Comparison of ENCODE assay signal across 8 cellular contexts in genomic region chr2:196131384-196131861, GRCh38. TPM values are rescaled to one million over a fixed set of nuclear protein-coding genes. Genes with fewer than 3 reads are reported as not detected.
A peak's percentile ranks its signal among the peaks of the same experiment; 100 is the strongest.
DNase-seq lines count a peak whose midpoint lies in the region; ATAC-seq and TF ChIP-seq lines count a peak whose summit lies in the region.

No MANE protein-coding gene starts in this region.

- H3K27ac Mint-ChIP-seq in activated T-helper 2 cell treated with anti-CD3 and anti-CD28 coated beads, Interferon-gamma antibody, Interleukin-2, Interleukin-4, amounts not matched to agents 10 μg/mL and 5 μg/mL and 100 μg/mL, durations not matched to agents 14 hours and 24 hours and 36 hours = no peak overlapping the region
- H3K27ac Mint-ChIP-seq in immature natural killer cell = peak overlapping the region in 5 of 6 donors; percentile 71 to 87 (median 80)

- ATAC-seq in HG02938 (IDR thresholded peaks at IDR 0.05; ENCODE audit: unreplicated experiment) = no peak

- peaks cover 70 to 100% (median 94%) of the 10 kb centered on the region in 11 experiments for H3K9me3 ChIP-seq in BLaER1 treated with 17β-estradiol and CSF1 and Interleukin-3, amounts not matched to agents 10 nM and 100 nM (replicated peaks in 1 of 11)

- H3K27ac ChIP-seq in BLaER1 treated with 17β-estradiol and CSF1 and Interleukin-3, amounts not matched to agents 10 nM and 100 nM = peak overlapping the region in 6 of 11 experiments; percentile 7 to 45 (median 38); a peak in 10 of 22 replicates

- H3K4me1 Mint-ChIP-seq in activated T-helper 2 cell treated with anti-CD3 and anti-CD28 coated beads, Interferon-gamma antibody, Interleukin-2, Interleukin-4, amounts not matched to agents 10 μg/mL and 5 μg/mL and 100 μg/mL, durations not matched to agents 14 hours and 24 hours and 36 hours (ENCODE audit: low read depth) = peaks cover 2% of the 10 kb centered on the region
- peaks cover 13 to 41% of the 10 kb centered on the region in 2 donors for H3K4me1 Mint-ChIP-seq in immature natural killer cell

- peak; percentile 8 for TF ChIP-seq CTCF in GM20000 (IDR thresholded peaks at IDR 0.05; ENCODE audit: extremely low read depth, missing control alignments)

- peaks cover 72% of the 10 kb centered on the region for H3K9me3 Mint-ChIP-seq in activated T-helper 2 cell treated with anti-CD3 and anti-CD28 coated beads, Interferon-gamma antibody, Interleukin-2, Interleukin-4, amounts not matched to agents 10 μg/mL and 5 μg/mL and 100 μg/mL, durations not matched to agents 14 hours and 24 hours and 36 hours
- H3K9me3 Mint-ChIP-seq in immature natural killer cell = peaks cover 17 to 44% (median 36%) of the 10 kb centered on the region in 6 donors

- no peak overlapping the region for H3K4me3 ChIP-seq in BLaER1 treated with 17β-estradiol and CSF1 and Interleukin-3, amounts not matched to agents 10 nM and 100 nM

- intact Hi-C loops in activated T-helper 2 cell treated with anti-CD3 and anti-CD28 coated beads, Interferon-gamma antibody, Interleukin-2, Interleukin-4, amounts not matched to agents 10 μg/mL and 5 μg/mL and 100 μg/mL, durations not matched to agents 14 hours and 24 hours and 36 hours (cut with micrococcal nuclease) = loop anchor here (1.0 to 5.0 kb wide), 3 partner anchors 54 to 321 kb away; no protein-coding TSS in a partner anchor

- DNase-seq in GM20000 (ENCODE audit: low spot score) (peak; percentile 9), RKO (ENCODE audit: low spot score) (peak; percentile 50), immature natural killer cell (peak; percentile 61 to 63 (median 63)), NCI-H2081 treated with DMSO at 0.1 percent for 48 hours (lab: John Stamatoyannopoulos, UW) (no peak)
- DNase-seq in activated T-helper 2 cell treated with anti-CD3 and anti-CD28 coated beads, Interferon-gamma antibody, Interleukin-2, Interleukin-4, amounts not matched to agents 10 μg/mL and 5 μg/mL and 100 μg/mL, durations not matched to agents 14 hours and 24 hours and 36 hours (ENCODE audit: low spot score) = peak; percentile 40
- DNase-seq in stimulated activated CD8-positive, alpha-beta memory T cell treated with anti-CD3 and anti-CD28 coated beads, Interleukin-7, amount 100 ng/mL, for 24 hours (ENCODE audit: low read depth) = peak; percentile 30

- peaks cover 40 to 55% (median 46%) of the 10 kb centered on the region in 11 experiments for H3K36me3 ChIP-seq in BLaER1 treated with 17β-estradiol and CSF1 and Interleukin-3, amounts not matched to agents 10 nM and 100 nM

- no peaks in the 10 kb centered on the region for H3K27me3 ChIP-seq in BLaER1 treated with 17β-estradiol and CSF1 and Interleukin-3, amounts not matched to agents 10 nM and 100 nM

- peaks cover 0 to 9% (median 0%) of the 10 kb centered on the region in 11 experiments; a peak in 2 of 22 replicates for H4K20me1 ChIP-seq in BLaER1 treated with 17β-estradiol and CSF1 and Interleukin-3, amounts not matched to agents 10 nM and 100 nM

- H3K9ac ChIP-seq in BLaER1 treated with 17β-estradiol and CSF1 and Interleukin-3, amounts not matched to agents 10 nM and 100 nM = no peak overlapping the region

- no peaks in the 10 kb centered on the region for H3K27me3 Mint-ChIP-seq in activated T-helper 2 cell treated with anti-CD3 and anti-CD28 coated beads, Interferon-gamma antibody, Interleukin-2, Interleukin-4, amounts not matched to agents 10 μg/mL and 5 μg/mL and 100 μg/mL, durations not matched to agents 14 hours and 24 hours and 36 hours (ENCODE audit: low read depth)
- H3K27me3 Mint-ChIP-seq in immature natural killer cell (ENCODE audit: low read depth in 3 of 3) = peaks cover 2 to 7% (median 6%) of the 10 kb centered on the region in 3 donors

- no peaks in the 10 kb centered on the region for H3K4me1 ChIP-seq in BLaER1 treated with 17β-estradiol and CSF1 and Interleukin-3, amounts not matched to agents 10 nM and 100 nM

- no peak overlapping the region for H3K4me3 Mint-ChIP-seq in activated T-helper 2 cell treated with anti-CD3 and anti-CD28 coated beads, Interferon-gamma antibody, Interleukin-2, Interleukin-4, amounts not matched to agents 10 μg/mL and 5 μg/mL and 100 μg/mL, durations not matched to agents 14 hours and 24 hours and 36 hours (ENCODE audit: low read depth)
- no peak overlapping the region for H3K4me3 Mint-ChIP-seq in immature natural killer cell

- peaks cover 71% of the 10 kb centered on the region for H3K36me3 Mint-ChIP-seq in activated T-helper 2 cell treated with anti-CD3 and anti-CD28 coated beads, Interferon-gamma antibody, Interleukin-2, Interleukin-4, amounts not matched to agents 10 μg/mL and 5 μg/mL and 100 μg/mL, durations not matched to agents 14 hours and 24 hours and 36 hours (ENCODE audit: low read depth)
- H3K36me3 Mint-ChIP-seq in immature natural killer cell = peaks cover 44 to 55% (median 54%) of the 10 kb centered on the region in 3 donors

- H3K4me2 ChIP-seq in BLaER1 treated with 17β-estradiol and CSF1 and Interleukin-3, amounts not matched to agents 10 nM and 100 nM = no peak overlapping the region

RNA-seq across cellular contexts. Expression of gene STK17B, which starts 40.0 kb away (rescaled TPM):
- 176 and 178 TPM in 2 replicates for total RNA-seq in activated T-helper 2 cell treated with anti-CD3 and anti-CD28 coated beads, Interferon-gamma antibody, Interleukin-2, Interleukin-4, amounts not matched to agents 10 μg/mL and 5 μg/mL and 100 μg/mL, durations not matched to agents 14 hours and 24 hours and 36 hours
- 10 to 100 TPM; 45.8 to 68.1 (median 68.0) TPM for polyA plus RNA-seq in immature natural killer cell
